Comparison of ENCODE assay signal across 19 cellular contexts in the genomic region with DNA sequence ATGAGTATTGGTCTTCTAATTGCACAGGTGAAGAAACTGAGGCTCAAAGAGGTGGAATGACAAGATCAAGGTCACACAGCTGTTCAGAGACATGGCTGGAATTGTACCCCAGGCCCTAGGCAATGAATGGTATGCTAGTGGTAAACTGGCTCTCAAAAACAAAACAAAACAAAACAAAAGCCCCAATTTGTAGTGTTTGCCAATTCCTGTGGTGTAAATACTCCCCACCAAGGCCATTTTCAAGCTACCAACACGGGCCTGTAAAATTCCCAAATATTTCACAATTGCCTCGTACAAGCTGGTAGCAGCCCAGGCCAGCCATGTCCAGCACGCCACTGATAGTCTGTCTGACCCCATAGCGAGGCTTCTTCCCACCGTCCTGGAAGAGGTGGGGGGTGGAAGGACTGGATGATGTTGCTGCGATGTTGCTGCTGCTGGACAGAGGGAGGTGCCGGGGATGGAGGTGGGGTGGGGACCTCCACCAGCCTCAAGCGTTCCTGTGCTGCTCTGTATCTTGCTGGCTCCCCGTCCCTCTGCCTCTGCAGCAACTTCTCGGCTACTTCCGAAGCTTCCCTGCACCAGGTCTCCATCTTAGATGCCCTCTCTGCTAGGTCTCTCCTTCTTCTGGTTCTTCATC.
DNase-seq lines count a peak whose midpoint lies in the region; ATAC-seq lines count a peak whose summit lies in the region.
"Had no signal": no experiment of that assay in that cellular context is flagged by ENCODE, and none has a peak within 500 bp of the region (broad histone marks: within the 10 kb centered on the region; RNA-seq: fewer than 3 reads in every experiment).

No MANE protein-coding gene starts in this region.

- H3K27me3 ChIP-seq in esophagus (ENCODE audit: control insufficient read depth in 1 of 2, insufficient read depth in 2 of 2, low read length in 2 of 2): no peaks in the 10 kb centered on the region
- H3K27me3 ChIP-seq: vagina had no signal

- H3K9me3 ChIP-seq in esophagus (ENCODE audit: control insufficient read depth in 2 of 2, insufficient read depth in 1 of 2, low read depth in 1 of 2, low read length in 1 of 2): peaks cover 4% of the 10 kb centered on the region in 2 donors
- H3K9me3 ChIP-seq: HAP-1, vagina had no signal

- H3K4me1 ChIP-seq in esophagus (ENCODE audit: control insufficient read depth in 2 of 2, insufficient read depth in 2 of 2, low read length in 1 of 2): no peaks in the 10 kb centered on the region
- H3K4me1 ChIP-seq: esophagus muscularis mucosa, HAP-1, vagina had no signal

- CTCF ChIA-PET in activated CD4-positive, alpha-beta memory T cell treated with anti-CD3 and anti-CD28 coated beads, Interleukin-2, amount 10 ng/mL, durations not matched to agents 7 days and 5 days (lab: Charles Lee): interaction anchor here (0.8 to 5.4 kb wide), 3 partner anchors 27 to 44 kb away, joined by 4 to 31 read pairs (median 4); no protein-coding TSS in a partner anchor

- H3K36me3 Mint-ChIP-seq in activated T-cell treated with anti-CD3 and anti-CD28 coated beads, Interleukin-2, amount 50 U/mL, for 4 hours (ENCODE audit: insufficient read depth): peaks cover 2% of the 10 kb centered on the region
- H3K36me3 Mint-ChIP-seq in activated CD4-positive, alpha-beta memory T cell treated with anti-CD3 and anti-CD28 coated beads, Interleukin-2, amount 10 ng/mL, durations not matched to agents 7 days and 5 days (ENCODE audit: low read depth): peaks cover 8% of the 10 kb centered on the region
- H3K36me3 Mint-ChIP-seq: WTC11 had no signal

- DNase-seq in activated T-cell treated with anti-CD3 and anti-CD28 coated beads, Interleukin-2, amount 50 U/mL, for 4 hours: no peak
- DNase-seq in activated T-cell treated with anti-CD3 and anti-CD28 coated beads, Interleukin-2, amount 50 U/mL, for 1 hour: no peak
- DNase-seq in activated CD4-positive, alpha-beta memory T cell treated with anti-CD3 and anti-CD28 coated beads, Interleukin-2, amount 10 ng/mL, durations not matched to agents 7 days and 5 days: no peak
- no peak for DNase-seq in stimulated activated naive CD8-positive, alpha-beta T cell treated with anti-CD3 and anti-CD28 coated beads, Interleukin-15, amount 100 ng/mL, for 72 hours
- DNase-seq in SW 1271 (lab: John Stamatoyannopoulos, UW): no peak
- no peak for DNase-seq in NCI-H187 (lab: John Stamatoyannopoulos, UW)
- no peak for DNase-seq in HUDEP-2 (lab: John Stamatoyannopoulos, UW; ENCODE audit: unreplicated experiment in 76 of 76)
- DNase-seq: Calu3, cortex of kidney, islet precursor cell, NCI-H2029, NCI-H524 treated with DMSO at 0.1 percent for 48 hours, occipital lobe had no signal

- peak overlapping the region; percentile 20 to 63 for H3K27ac ChIP-seq in esophagus (ENCODE audit: low read depth in 2 of 2, low read length in 1 of 2)
- H3K27ac ChIP-seq: esophagus muscularis mucosa, vagina had no signal

- ATAC-seq in activated T-cell treated with anti-CD3 and anti-CD28 coated beads, Interleukin-2, amount 50 U/mL, for 4 hours: peak; percentile 24
- no peak for ATAC-seq in stimulated activated naive CD8-positive, alpha-beta T cell treated with anti-CD3 and anti-CD28 coated beads, Interleukin-15, amount 100 ng/mL, for 72 hours
- ATAC-seq: Panc1, WTC11 had no signal

- H3K27ac Mint-ChIP-seq in activated CD4-positive, alpha-beta memory T cell treated with anti-CD3 and anti-CD28 coated beads, Interleukin-2, amount 10 ng/mL, durations not matched to agents 7 days and 5 days: peak overlapping the region; percentile 97
- peak overlapping the region; percentile 91 to 97 for H3K27ac Mint-ChIP-seq in stimulated activated naive CD8-positive, alpha-beta T cell treated with anti-CD3 and anti-CD28 coated beads, Interleukin-15, amount 100 ng/mL, for 72 hours
- H3K27ac Mint-ChIP-seq: WTC11 had no signal

- peaks cover 96% of the 10 kb centered on the region for H3K4me1 Mint-ChIP-seq in activated T-cell treated with anti-CD3 and anti-CD28 coated beads, Interleukin-2, amount 50 U/mL, for 4 hours (ENCODE audit: low read depth)
- H3K4me1 Mint-ChIP-seq in activated CD4-positive, alpha-beta memory T cell treated with anti-CD3 and anti-CD28 coated beads, Interleukin-2, amount 10 ng/mL, durations not matched to agents 7 days and 5 days: peaks cover 92% of the 10 kb centered on the region
- peaks cover 100% of the 10 kb centered on the region for H3K4me1 Mint-ChIP-seq in stimulated activated naive CD8-positive, alpha-beta T cell treated with anti-CD3 and anti-CD28 coated beads, Interleukin-15, amount 100 ng/mL, for 72 hours

- no peak overlapping the region for H3K4me3 ChIP-seq in esophagus (ENCODE audit: low read depth in 1 of 2, low read length in 2 of 2)
- H3K4me3 ChIP-seq: esophagus muscularis mucosa, HAP-1, vagina had no signal

- peaks cover 7% of the 10 kb centered on the region for H3K9me3 Mint-ChIP-seq in activated T-cell treated with anti-CD3 and anti-CD28 coated beads, Interleukin-2, amount 50 U/mL, for 4 hours
- peaks cover 6% of the 10 kb centered on the region for H3K9me3 Mint-ChIP-seq in activated CD4-positive, alpha-beta memory T cell treated with anti-CD3 and anti-CD28 coated beads, Interleukin-2, amount 10 ng/mL, durations not matched to agents 7 days and 5 days
- peaks cover 14 to 16% of the 10 kb centered on the region in 2 donors for H3K9me3 Mint-ChIP-seq in stimulated activated naive CD8-positive, alpha-beta T cell treated with anti-CD3 and anti-CD28 coated beads, Interleukin-15, amount 100 ng/mL, for 72 hours

- no peaks in the 10 kb centered on the region for H3K36me3 ChIP-seq in esophagus (ENCODE audit: control insufficient read depth in 2 of 2, insufficient read depth in 2 of 2, low read length in 1 of 2)
- H3K36me3 ChIP-seq: esophagus muscularis mucosa, HAP-1, vagina had no signal

- WGBS in esophagus, 2 donors: 75 to 83% methylated on average over 11 of the region's 11 CpGs

- POLR2A ChIA-PET in activated CD4-positive, alpha-beta memory T cell treated with anti-CD3 and anti-CD28 coated beads, Interleukin-2, amount 10 ng/mL, durations not matched to agents 7 days and 5 days (lab: Charles Lee): interaction anchor here (1.1 to 8.2 kb wide), 8 partner anchors 8 to 45 kb away, joined by 3 to 50 read pairs (median 5); no protein-coding TSS in a partner anchor

- peak overlapping the region; percentile 64 for H3K4me3 Mint-ChIP-seq in activated T-cell treated with anti-CD3 and anti-CD28 coated beads, Interleukin-2, amount 50 U/mL, for 4 hours
- peak overlapping the region; percentile 60 for H3K4me3 Mint-ChIP-seq in activated CD4-positive, alpha-beta memory T cell treated with anti-CD3 and anti-CD28 coated beads, Interleukin-2, amount 10 ng/mL, durations not matched to agents 7 days and 5 days
- H3K4me3 Mint-ChIP-seq in stimulated activated naive CD8-positive, alpha-beta T cell treated with anti-CD3 and anti-CD28 coated beads, Interleukin-15, amount 100 ng/mL, for 72 hours: peak overlapping the region; percentile 81 to 88
- H3K4me3 Mint-ChIP-seq: WTC11 had no signal

- H3K27me3 Mint-ChIP-seq in activated T-cell treated with anti-CD3 and anti-CD28 coated beads, Interleukin-2, amount 50 U/mL, for 4 hours (ENCODE audit: low read depth): no peaks in the 10 kb centered on the region
- peaks cover 10% of the 10 kb centered on the region for H3K27me3 Mint-ChIP-seq in activated CD4-positive, alpha-beta memory T cell treated with anti-CD3 and anti-CD28 coated beads, Interleukin-2, amount 10 ng/mL, durations not matched to agents 7 days and 5 days
- no peaks in the 10 kb centered on the region for H3K27me3 Mint-ChIP-seq in stimulated activated naive CD8-positive, alpha-beta T cell treated with anti-CD3 and anti-CD28 coated beads, Interleukin-15, amount 100 ng/mL, for 72 hours
